31 cellular contexts compared by ENCODE assay signal in genomic region chr6:162154930-162155329, GRCh38.
"Had no signal": no experiment of that assay in that cellular context is flagged by ENCODE, and none has a peak within 500 bp of the region (broad histone marks: within the 10 kb centered on the region; RNA-seq: fewer than 3 reads in every experiment).

No MANE protein-coding gene starts in this region.

- H3K9me3 ChIP-seq: adrenal gland, body of pancreas had no signal

- DNase-seq: activated B cell treated with CpG ODN at 0.5 μM for 24 hours; activated CD4-positive, alpha-beta memory T cell treated with anti-CD3 and anti-CD28 coated beads for 36 hours; activated CD4-positive, alpha-beta T cell treated with anti-CD3 and anti-CD28 coated beads for 4 hours; activated CD4-positive, alpha-beta T cell treated with anti-CD3 and anti-CD28 coated beads, Interleukin-2, amount 10 ng/mL, durations not matched to agents 24 days and 14 days; activated CD4-positive, alpha-beta T cell treated with anti-CD3 and anti-CD28 coated beads, Interleukin-2, amount 50 U/mL, for 1 hour; activated CD4-positive, alpha-beta T cell treated with anti-CD3 and anti-CD28 coated beads, Interleukin-2, amount 50 U/mL, for 4 hours; activated CD4-positive, CD25-positive, alpha-beta regulatory T cell treated with anti-CD3 and anti-CD28 coated beads, Interleukin-2, amount 50 U/mL, for 72 hours; activated CD8-positive, alpha-beta memory T cell treated with anti-CD3 and anti-CD28 coated beads, Interleukin-2, amount 50 U/mL, for 4 hours; activated CD8-positive, alpha-beta T cell treated with anti-CD3 and anti-CD28 coated beads for 36 hours; activated effector memory CD4-positive, alpha-beta T cell treated with anti-CD3 and anti-CD28 coated beads, Interleukin-2, amount 50 U/mL, for 16 hours; activated gamma-delta T cell treated with Interleukin-2 at 50 U/mL for 16 hours; activated naive CD4-positive, alpha-beta T cell; activated naive CD4-positive, alpha-beta T cell treated with anti-CD3 and anti-CD28 coated beads for 36 hours; activated naive CD4-positive, alpha-beta T cell treated with anti-CD3 and anti-CD28 coated beads, Interleukin-2, amount 50 U/mL, for 16 hours; activated naive CD8-positive, alpha-beta T cell treated with anti-CD3 and anti-CD28 coated beads for 36 hours; activated T-cell treated with anti-CD3 and anti-CD28 coated beads for 4 hours; activated T-cell treated with anti-CD3 and anti-CD28 coated beads, Interleukin-2, amount 50 U/mL, for 1 hour; activated T-cell treated with anti-CD3 and anti-CD28 coated beads, Interleukin-2, amount 50 U/mL, for 4 hours; activated T-cell treated with anti-CD3 and anti-CD28 coated beads, Interleukin-2, amount 50 U/mL, for 72 hours; adrenal gland; amniotic stem cell; aorta; body of pancreas; brain microvascular endothelial cell; central memory CD4-positive, alpha-beta T cell; T-helper 2 cell; T-helper 9 cell had no signal

- H3K27me3 ChIP-seq: adrenal gland, body of pancreas, brain microvascular endothelial cell, breast epithelium had no signal

- H3K36me3 ChIP-seq: adrenal gland, brain microvascular endothelial cell, breast epithelium had no signal

- ATAC-seq: activated CD8-positive, alpha-beta T cell treated with anti-CD3 and anti-CD28 coated beads for 36 hours; activated naive CD4-positive, alpha-beta T cell treated with anti-CD3 and anti-CD28 coated beads, Interleukin-2, amount 50 U/mL, for 72 hours; activated T-cell treated with anti-CD3 and anti-CD28 coated beads, Interleukin-2, amount 50 U/mL, for 4 hours; activated T-cell treated with anti-CD3 and anti-CD28 coated beads, Interleukin-2, amount 50 U/mL, for 72 hours; activated T-helper 17 cell treated with anti-CD3 and anti-CD28 coated beads, Interleukin-2, amount 50 U/mL, for 72 hours; body of pancreas had no signal

- H3K4me1 ChIP-seq: adrenal gland, body of pancreas, breast epithelium had no signal

- H3K4me3 ChIP-seq: adrenal gland, body of pancreas, breast epithelium had no signal

- H3K27ac ChIP-seq: adrenal gland, body of pancreas, brain microvascular endothelial cell, breast epithelium, VCaP had no signal
